22 cellular contexts compared by ENCODE assay signal in the genomic region with DNA sequence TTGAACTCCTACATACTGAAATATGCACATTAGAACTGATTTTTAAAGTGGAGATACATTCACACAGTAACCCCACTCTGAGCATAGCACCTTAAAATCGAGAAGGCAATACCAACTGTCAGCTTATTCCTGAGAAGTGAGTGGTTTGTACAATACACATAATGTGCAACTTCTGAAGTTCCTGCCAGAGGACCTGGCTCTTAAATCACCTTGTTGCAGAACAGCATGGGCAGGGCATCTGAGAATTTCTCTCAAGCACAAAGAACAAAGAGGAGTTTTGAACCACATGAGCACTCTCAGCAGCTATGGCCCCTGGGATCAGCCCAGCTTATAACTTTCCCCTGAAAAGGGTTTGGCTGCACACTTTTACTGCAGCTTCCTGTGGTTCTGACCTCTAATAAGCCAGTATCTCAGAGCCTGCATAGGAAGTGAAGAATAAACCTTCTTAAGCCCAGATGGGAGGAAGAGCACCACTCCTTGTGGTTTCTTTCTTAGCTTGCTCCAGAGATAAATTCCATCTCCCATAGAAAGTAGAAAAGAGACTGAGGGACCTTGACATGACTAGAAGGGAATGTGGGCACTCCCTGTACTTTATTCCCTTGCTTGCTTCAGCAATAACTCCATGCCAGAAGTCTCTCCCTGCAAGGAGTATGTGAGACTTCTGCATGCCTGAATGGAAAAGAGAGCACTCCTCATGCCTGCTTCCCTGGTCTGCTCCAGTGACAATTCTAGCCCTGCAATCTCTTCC.
"Had no signal": no experiment of that assay in that cellular context is flagged by ENCODE, and none has a peak within 500 bp of the region (broad histone marks: within the 10 kb centered on the region; RNA-seq: fewer than 3 reads in every experiment).

No MANE protein-coding gene starts in this region.

- FAIRE-seq: endothelial cell of umbilical vein had no signal

- H3K9me3 ChIP-seq: ascending aorta, breast epithelium, esophagus squamous epithelium, lower lobe of right lung, thyroid gland, uterus had no signal

- H3K36me3 ChIP-seq: ascending aorta, breast epithelium, esophagus squamous epithelium, lower lobe of right lung, thyroid gland, uterus had no signal

- H3K4me3 ChIP-seq: ascending aorta, breast epithelium, esophagus squamous epithelium, lower lobe of right lung, thyroid gland, uterus had no signal

- ATAC-seq: activated CD4-positive, CD25-positive, alpha-beta regulatory T cell treated with anti-CD3 and anti-CD28 coated beads, Interleukin-2, amount 50 U/mL, for 24 hours; foreskin keratinocyte; left cardiac atrium; lower lobe of right lung; stimulated activated naive B cell treated with anti-CD40 and anti-IgM and Interleukin-4, amounts not matched to agents 10 μg/mL and 1 μg/mL and 100 μg/mL, for 72 hours had no signal

- H3K27me3 ChIP-seq: ascending aorta, breast epithelium, esophagus squamous epithelium, foreskin keratinocyte, thyroid gland, uterus had no signal

- DNase-seq: activated CD4-positive, alpha-beta T cell treated with anti-CD3 and anti-CD28 coated beads, Interleukin-2, amount 50 U/mL, for 1 hour; activated CD8-positive, alpha-beta memory T cell treated with anti-CD3 and anti-CD28 coated beads for 24 hours; activated naive CD8-positive, alpha-beta T cell treated with anti-CD3 and anti-CD28 coated beads, Interleukin-2, amount 10 ng/mL, durations not matched to agents 7 days and 5 days; cerebellar nuclear complex; effector CD8-positive, alpha-beta T cell; esophagus squamous epithelium; foreskin keratinocyte; head of caudate nucleus; immature natural killer cell; left cardiac atrium; lower lobe of right lung; midbrain; naive B cell; stimulated activated CD4-positive, alpha-beta T cell treated with anti-CD3 and anti-CD28 coated beads, Interleukin-15, amount 100 ng/mL, for 24 hours; stimulated activated CD4-positive, alpha-beta T cell treated with anti-CD3 and anti-CD28 coated beads, Interleukin-4, amount 100 ng/mL, for 1 hour; stimulated activated naive B cell treated with anti-CD40 and anti-IgM and Interleukin-4, amounts not matched to agents 10 μg/mL and 1 μg/mL and 100 μg/mL, for 72 hours; thyroid gland; uterus had no signal

- H3K4me1 ChIP-seq: ascending aorta, breast epithelium, esophagus squamous epithelium, foreskin keratinocyte, lower lobe of right lung, thyroid gland, uterus had no signal

- H3K27ac ChIP-seq: ascending aorta, breast epithelium, esophagus squamous epithelium, foreskin keratinocyte, lower lobe of right lung, thyroid gland, uterus had no signal
